Comparison of ENCODE assay signal across 14 cellular contexts in the genomic region with DNA sequence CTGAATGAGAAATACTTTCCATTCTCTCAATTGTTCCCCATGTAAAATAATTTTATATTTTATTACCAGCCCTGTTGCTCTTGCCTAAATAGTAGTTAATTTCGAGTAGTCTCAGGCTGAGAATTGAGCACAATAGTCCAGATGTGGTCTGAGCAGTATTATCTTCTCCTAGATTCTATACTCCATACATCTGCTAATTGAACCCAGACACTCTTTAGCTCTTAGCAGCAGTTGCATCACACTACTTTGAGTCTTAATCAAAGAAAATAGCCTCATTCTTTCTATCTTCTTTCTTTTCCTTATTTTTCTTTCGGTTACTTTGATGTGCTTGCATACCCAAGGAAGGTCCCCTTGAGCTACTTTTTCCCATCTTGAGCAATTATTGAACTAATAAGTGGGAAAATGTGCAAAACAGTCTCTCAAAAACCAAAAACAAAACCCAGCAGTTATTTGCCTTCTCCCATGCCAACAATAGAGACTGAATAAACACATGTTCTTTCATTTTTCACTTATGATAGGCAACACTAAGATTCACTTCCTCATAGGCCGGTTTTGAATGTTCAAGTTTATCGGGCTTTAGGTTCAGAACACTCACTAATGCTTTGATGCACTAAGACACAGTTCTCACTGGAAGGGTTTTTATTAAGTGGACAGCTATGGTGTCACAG.
DNase-seq lines count a peak whose midpoint lies in the region; ATAC-seq, FAIRE-seq and TF ChIP-seq lines count a peak whose summit lies in the region.
"Had no signal": no experiment of that assay in that cellular context is flagged by ENCODE, and none has a peak within 500 bp of the region (broad histone marks: within the 10 kb centered on the region; RNA-seq: fewer than 3 reads in every experiment).

No MANE protein-coding gene starts in this region.

- DNase-seq in GM12892 (ENCODE audit: insufficient read length) (peak; percentile 5), upper lobe of right lung (no peak), mammary epithelial cell (no peak)
- no peak for DNase-seq in activated T-helper 2 cell treated with anti-CD3 and anti-CD28 coated beads, Interferon-gamma antibody, Interleukin-2, Interleukin-4, amounts not matched to agents 10 μg/mL and 5 μg/mL and 100 μg/mL, durations not matched to agents 14 hours and 24 hours and 36 hours (ENCODE audit: low spot score)
- DNase-seq in stimulated activated naive CD4-positive, alpha-beta T cell (lab: John Stamatoyannopoulos, UW), result no peak
- DNase-seq: DMS79, NCI-H526, right lobe of liver, T-helper 2 cell, upper lobe of left lung had no signal

- no peak overlapping the region for H3K27ac ChIP-seq in upper lobe of right lung
- H3K27ac ChIP-seq in mammary epithelial cell (ENCODE audit: insufficient read depth, low read depth, low read length), result no peak overlapping the region
- H3K27ac ChIP-seq: right lobe of liver, upper lobe of left lung had no signal

- no peak overlapping the region for H3K27ac Mint-ChIP-seq in activated T-helper 2 cell treated with anti-CD3 and anti-CD28 coated beads, Interferon-gamma antibody, Interleukin-2, Interleukin-4, amounts not matched to agents 10 μg/mL and 5 μg/mL and 100 μg/mL, durations not matched to agents 14 hours and 24 hours and 36 hours

- no peaks in the 10 kb centered on the region for H3K9me3 Mint-ChIP-seq in activated T-helper 2 cell treated with anti-CD3 and anti-CD28 coated beads, Interferon-gamma antibody, Interleukin-2, Interleukin-4, amounts not matched to agents 10 μg/mL and 5 μg/mL and 100 μg/mL, durations not matched to agents 14 hours and 24 hours and 36 hours

- dilution Hi-C loops in mammary epithelial cell (cut with HindIII; ENCODE audit: low sequenced_read_pairs), result no loop called here

- H3K9me3 ChIP-seq in upper lobe of right lung, result no peaks in the 10 kb centered on the region
- H3K9me3 ChIP-seq in mammary epithelial cell (replicated peaks; ENCODE audit: insufficient read depth, low read length), result no peaks in the 10 kb centered on the region
- H3K9me3 ChIP-seq: right lobe of liver, upper lobe of left lung had no signal

- H4K20me1 ChIP-seq in mammary epithelial cell (ENCODE audit: insufficient read depth, low read length), result no peaks in the 10 kb centered on the region

- 32% methylated on average over 4 of the region's 4 CpGs for WGBS in mammary epithelial cell (ENCODE audit: low coverage, missing lambda C conversion rate)

- no peaks in the 10 kb centered on the region for H3K4me1 Mint-ChIP-seq in activated T-helper 2 cell treated with anti-CD3 and anti-CD28 coated beads, Interferon-gamma antibody, Interleukin-2, Interleukin-4, amounts not matched to agents 10 μg/mL and 5 μg/mL and 100 μg/mL, durations not matched to agents 14 hours and 24 hours and 36 hours (ENCODE audit: low read depth)

- CTCF ChIA-PET in mammary epithelial cell (lab: Charles Lee; ENCODE audit: low non-redundant PET), result no interaction called here

- no peak overlapping the region for H3K4me3 ChIP-seq in upper lobe of right lung
- H3K4me3 ChIP-seq in mammary epithelial cell (replicated peaks in 1 of 3; ENCODE audit: insufficient read depth in 1 of 3, low read depth in 2 of 3, low read length in 3 of 3), result no peak overlapping the region
- H3K4me3 ChIP-seq: right lobe of liver, upper lobe of left lung had no signal

- H3K36me3 Mint-ChIP-seq in activated T-helper 2 cell treated with anti-CD3 and anti-CD28 coated beads, Interferon-gamma antibody, Interleukin-2, Interleukin-4, amounts not matched to agents 10 μg/mL and 5 μg/mL and 100 μg/mL, durations not matched to agents 14 hours and 24 hours and 36 hours (ENCODE audit: low read depth), result no peaks in the 10 kb centered on the region

- no peak overlapping the region for H3K4me2 ChIP-seq in mammary epithelial cell (ENCODE audit: insufficient read depth, low read depth, low read length)

- no peak overlapping the region for H3K4me3 Mint-ChIP-seq in activated T-helper 2 cell treated with anti-CD3 and anti-CD28 coated beads, Interferon-gamma antibody, Interleukin-2, Interleukin-4, amounts not matched to agents 10 μg/mL and 5 μg/mL and 100 μg/mL, durations not matched to agents 14 hours and 24 hours and 36 hours (ENCODE audit: low read depth)

- TF ChIP-seq POLR2A in GM12892 (IDR thresholded peaks at IDR 0.05; ENCODE audit: low read depth, low read length), result no peak

- no TSS peak for BruUV-seq in mammary epithelial cell (replicated peaks; lab: Mats Ljungman, UMichigan)

- no peaks in the 10 kb centered on the region for H3K27me3 Mint-ChIP-seq in activated T-helper 2 cell treated with anti-CD3 and anti-CD28 coated beads, Interferon-gamma antibody, Interleukin-2, Interleukin-4, amounts not matched to agents 10 μg/mL and 5 μg/mL and 100 μg/mL, durations not matched to agents 14 hours and 24 hours and 36 hours (ENCODE audit: low read depth)

- no peaks in the 10 kb centered on the region for H3K79me2 ChIP-seq in mammary epithelial cell (ENCODE audit: insufficient read depth, low read length)

- H3K27me3 ChIP-seq in upper lobe of right lung, result no peaks in the 10 kb centered on the region
- H3K27me3 ChIP-seq in mammary epithelial cell (ENCODE audit: insufficient read depth, low read length), result no peaks in the 10 kb centered on the region
- H3K27me3 ChIP-seq: right lobe of liver, upper lobe of left lung had no signal

- in situ Hi-C loops in mammary epithelial cell (cut with MboI; ENCODE audit: low sequenced_read_pairs in 2 of 2), result no loop called here

- H3K36me3 ChIP-seq in upper lobe of right lung (no peaks in the 10 kb centered on the region), mammary epithelial cell (ENCODE audit: insufficient read depth, low read length) (no peaks in the 10 kb centered on the region)
- H3K36me3 ChIP-seq: right lobe of liver, upper lobe of left lung had no signal

- H3K9ac ChIP-seq in mammary epithelial cell (ENCODE audit: insufficient read depth, low read length), result no peak overlapping the region

- TF ChIP-seq CTCF in upper lobe of right lung (IDR thresholded peaks at IDR 0.05) (no peak), mammary epithelial cell (conservative IDR thresholded peaks at IDR 0.05 in 1 of 2, IDR thresholded peaks at IDR 0.05 in 1 of 2; ENCODE audit: extremely low read depth in 1 of 2, insufficient read depth in 1 of 2, low read depth in 1 of 2, low read length in 2 of 2) (no peak)

- peak; percentile 90 for FAIRE-seq in GM12892 (lab: Jason Lieb, UNC)
- FAIRE-seq: H1 had no signal

- no peak overlapping the region for H2AFZ ChIP-seq in mammary epithelial cell (ENCODE audit: low read depth, low read length)

- H3K4me1 ChIP-seq in upper lobe of right lung, result no peaks in the 10 kb centered on the region
- no peaks in the 10 kb centered on the region for H3K4me1 ChIP-seq in mammary epithelial cell (ENCODE audit: insufficient read depth, low read length)
- H3K4me1 ChIP-seq: right lobe of liver, upper lobe of left lung had no signal

- intact Hi-C loops in upper lobe of right lung (cut with DNase I) (no loop called here), mammary epithelial cell (cut with micrococcal nuclease) (no loop called here)
- intact Hi-C loops in activated T-helper 2 cell treated with anti-CD3 and anti-CD28 coated beads, Interferon-gamma antibody, Interleukin-2, Interleukin-4, amounts not matched to agents 10 μg/mL and 5 μg/mL and 100 μg/mL, durations not matched to agents 14 hours and 24 hours and 36 hours (cut with micrococcal nuclease), result no loop called here

- ATAC-seq in GM19395 (IDR thresholded peaks at IDR 0.05; ENCODE audit: unreplicated experiment), result peak; percentile 98
- peak; percentile 96 for ATAC-seq in HG02763 (IDR thresholded peaks at IDR 0.05; ENCODE audit: unreplicated experiment)
- ATAC-seq in HG03442 (IDR thresholded peaks at IDR 0.05; ENCODE audit: unreplicated experiment), result peak; percentile 97
- ATAC-seq in upper lobe of right lung, result no peak
- ATAC-seq: right lobe of liver had no signal
